In genomic region chr12:93245543-93245942, GRCh38 we compare ENCODE assay signal across 8 cellular contexts.
DNase-seq lines count a peak whose midpoint lies in the region; ATAC-seq and TF ChIP-seq lines count a peak whose summit lies in the region.

No MANE protein-coding gene starts in this region.

- H3K36me3 ChIP-seq in adrenal gland (replicated peaks in 1 of 2) (no peaks in the 10 kb centered on the region), right atrium auricular region (no peaks in the 10 kb centered on the region), heart left ventricle (no peaks in the 10 kb centered on the region)

- no peak overlapping the region for H3K4me3 Mint-ChIP-seq in natural killer cell

- 94 to 98% (median 96%) methylated on average over 5 of the region's 5 CpGs for WGBS in adrenal gland, 4 donors
- WGBS in heart left ventricle, 4 donors: 90 to 95% (median 93%) methylated on average over 5 of the region's 5 CpGs

- H3K4me1 Mint-ChIP-seq in natural killer cell: peaks cover 20 to 22% of the 10 kb centered on the region in 2 donors

- TF ChIP-seq POLR2A in adrenal gland (IDR thresholded peaks at IDR 0.05) (no peak), heart left ventricle (IDR thresholded peaks at IDR 0.05) (no peak)

- no peak for TF ChIP-seq CTCF in natural killer cell (IDR thresholded peaks at IDR 0.05)
- TF ChIP-seq CTCF in adrenal gland (IDR thresholded peaks at IDR 0.05): no peak
- TF ChIP-seq CTCF in right atrium auricular region (IDR thresholded peaks at IDR 0.05): no peak
- no peak for TF ChIP-seq CTCF in heart left ventricle (IDR thresholded peaks at IDR 0.05)

- intact Hi-C loops in natural killer cell (cut with micrococcal nuclease): no loop called here
- intact Hi-C loops in adrenal gland (cut with DNase I): loop anchor here in 1 of 2 donors (10.0 kb wide), 1 partner anchor 221 kb away; no protein-coding TSS in a partner anchor
- intact Hi-C loops in heart left ventricle (cut with DNase I): loop anchor here in 1 of 10 donors (5.0 kb wide), 1 partner anchor 52 kb away; no protein-coding TSS in a partner anchor

- H3K36me3 Mint-ChIP-seq in natural killer cell: no peaks in the 10 kb centered on the region

- no peaks in the 10 kb centered on the region for H3K9me3 ChIP-seq in adrenal gland (replicated peaks in 1 of 3)
- no peaks in the 10 kb centered on the region for H3K9me3 ChIP-seq in right atrium auricular region
- no peaks in the 10 kb centered on the region for H3K9me3 ChIP-seq in heart left ventricle

- peak overlapping the region; percentile 20; the same call in 1 of the 2 replicates for H3K4me3 ChIP-seq in Jurkat, Clone E6-1 (ENCODE audit: low read length)
- H3K4me3 ChIP-seq in adrenal gland (no peak overlapping the region), right atrium auricular region (no peak overlapping the region), heart left ventricle (no peak overlapping the region)

- ATAC-seq in GM18868 (IDR thresholded peaks at IDR 0.05; ENCODE audit: unreplicated experiment) (peak; percentile 72), GM21737 (IDR thresholded peaks at IDR 0.05; ENCODE audit: unreplicated experiment) (peak; percentile 72), natural killer cell (peak in 2 of 3 donors; percentile 33 to 50), heart left ventricle (no peak)

- DNase-seq in Jurkat, Clone E6-1 (ENCODE audit: low read depth, low spot score): peak; percentile 98
- no peak for DNase-seq in natural killer cell
- DNase-seq in adrenal gland: no peak
- no peak for DNase-seq in right atrium auricular region (ENCODE audit: low spot score)
- DNase-seq in T1000 (lab: John Stamatoyannopoulos, UW): no peak
- no peak for DNase-seq in heart left ventricle

- H3K27me3 Mint-ChIP-seq in natural killer cell (ENCODE audit: low read depth in 2 of 2): no peaks in the 10 kb centered on the region

- H3K27ac ChIP-seq in adrenal gland (no peak overlapping the region), right atrium auricular region (no peak overlapping the region), heart left ventricle (peak overlapping the region in 1 of 12 donors; percentile 83)

- peaks cover 11 to 16% of the 10 kb centered on the region in 2 donors for H3K4me1 ChIP-seq in adrenal gland (replicated peaks in 1 of 2)
- H3K4me1 ChIP-seq in right atrium auricular region: peaks cover 0 to 20% of the 10 kb centered on the region in 2 donors
- peaks cover 0 to 48% (median 22%) of the 10 kb centered on the region in 12 donors for H3K4me1 ChIP-seq in heart left ventricle

- no peaks in the 10 kb centered on the region for H3K27me3 ChIP-seq in adrenal gland
- no peaks in the 10 kb centered on the region for H3K27me3 ChIP-seq in right atrium auricular region
- no peaks in the 10 kb centered on the region for H3K27me3 ChIP-seq in heart left ventricle

- no peaks in the 10 kb centered on the region for H3K9me3 Mint-ChIP-seq in natural killer cell

- no peak overlapping the region for H3K27ac Mint-ChIP-seq in natural killer cell

Comparison
In these comparisons a context has a peak if more than half of its experiments do, and no peak if none do; other contexts are left out.
1. ATAC-seq: peak in GM18868 (single experiment), GM21737 (single experiment) and natural killer cell (2 of 3); none in heart left ventricle (0 of 4).